ENCODE assay signal across 21 cellular contexts in the genomic region with DNA sequence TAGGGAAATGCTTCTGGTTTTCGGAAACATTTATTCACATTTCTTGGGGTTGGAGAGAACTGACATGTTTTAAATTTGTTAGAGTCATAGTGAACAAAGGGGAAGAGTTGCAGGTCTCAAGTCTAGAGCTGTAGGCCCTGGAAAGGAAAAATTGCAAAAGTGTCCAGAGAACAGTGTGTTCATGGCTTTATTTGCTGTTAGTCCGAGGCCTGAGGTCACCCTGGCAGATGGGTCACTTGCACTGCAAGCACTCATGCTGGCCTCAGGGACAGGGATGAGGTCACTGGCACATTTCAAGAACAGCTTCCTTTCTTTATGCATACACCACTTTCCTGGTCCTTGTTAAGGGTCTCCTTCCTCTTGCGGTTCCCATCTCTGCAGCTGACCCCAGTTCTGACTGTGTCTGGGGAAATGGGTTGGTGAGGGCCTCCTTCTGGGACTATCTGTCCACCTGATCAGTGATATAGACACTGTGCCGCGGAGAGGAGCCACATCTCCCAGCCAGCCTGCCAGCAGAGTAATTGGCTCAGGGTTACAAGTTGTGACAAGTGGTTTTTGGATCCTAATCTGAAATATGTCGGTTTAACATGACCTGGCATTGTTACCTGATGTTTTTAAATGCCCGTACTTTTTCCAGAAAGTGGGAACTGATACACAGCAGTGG.
DNase-seq lines count a peak whose midpoint lies in the region; ATAC-seq, FAIRE-seq and TF ChIP-seq lines count a peak whose summit lies in the region.
"Had no signal": no experiment of that assay in that cellular context is flagged by ENCODE, and none has a peak within 500 bp of the region (broad histone marks: within the 10 kb centered on the region; RNA-seq: fewer than 3 reads in every experiment).

No MANE protein-coding gene starts in this region.

- no peaks in the 10 kb centered on the region for H4K20me1 ChIP-seq in HepG2 (ENCODE audit: insufficient read depth, low read length)

- H3K27me3 ChIP-seq in bronchial epithelial cell (ENCODE audit: control insufficient read depth, insufficient read depth, low read length) (no peaks in the 10 kb centered on the region), HepG2 (ENCODE audit: control insufficient read depth in 1 of 2, insufficient read depth in 2 of 2, low read length in 2 of 2) (no peaks in the 10 kb centered on the region), A673 (replicated peaks; ENCODE audit: insufficient read depth, low read depth, low read length, poor library complexity) (no peaks in the 10 kb centered on the region)
- H3K27me3 ChIP-seq: left lung, MG63, ovary, SJCRH30 had no signal

- ATAC-seq in HepG2, result peak; percentile 67
- ATAC-seq: activated T-cell treated with anti-CD3 and anti-CD28 coated beads, Interleukin-2, amount 50 U/mL, for 72 hours; left lung had no signal

- H3K36me3 ChIP-seq in bronchial epithelial cell (ENCODE audit: control insufficient read depth, insufficient read depth, low read length) (no peaks in the 10 kb centered on the region), HepG2 (replicated peaks in 1 of 2; ENCODE audit: control insufficient read depth in 1 of 2, insufficient read depth in 2 of 2, low read length in 2 of 2) (no peaks in the 10 kb centered on the region), A673 (ENCODE audit: insufficient read depth, low read length, poor library complexity, severe bottlenecking) (no peaks in the 10 kb centered on the region)
- H3K36me3 ChIP-seq: left lung, MG63, ovary, SJCRH30 had no signal

- no peaks in the 10 kb centered on the region for H3K79me2 ChIP-seq in HepG2 (ENCODE audit: insufficient read depth, low read length)

- POLR2A ChIA-PET in HepG2 (lab: Yijun Ruan, JAX), result no interaction called here
- POLR2A ChIA-PET in A673 (lab: Charles Lee; ENCODE audit: low non-redundant PET), result no interaction called here

- H3K4me3 ChIP-seq in bronchial epithelial cell (ENCODE audit: low read depth, low read length) (no peak overlapping the region), HepG2 (replicated peaks in 1 of 3; ENCODE audit: insufficient read depth in 1 of 3, low read depth in 2 of 3, low read length in 3 of 3) (no peak overlapping the region), A673 (ENCODE audit: low read depth, low read length, poor library complexity, severe bottlenecking) (no peak overlapping the region)
- H3K4me3 ChIP-seq: left lung, MG63, ovary, SJCRH30 had no signal

- H2AFZ ChIP-seq in HepG2 (ENCODE audit: low read length), result no peak overlapping the region

- in situ Hi-C loops in HepG2 (cut with HindIII; ENCODE audit: extremely low pct_ligation_motif_present, low pct_unique_long_range_greater_than_20kb), result no loop called here

- 20% methylated on average over 7 of the region's 7 CpGs for WGBS in HepG2 (ENCODE audit: low lambda C conversion rate)

- BruUV-seq in HepG2 (replicated peaks; lab: Mats Ljungman, UMichigan), result no TSS peak
- BruUV-seq in A673 (replicated peaks; lab: Mats Ljungman, UMichigan), result no TSS peak

- no peak for TF ChIP-seq POLR2A in HepG2 (IDR thresholded peaks at IDR 0.05; ENCODE audit: insufficient read depth in 1 of 2, low read depth in 2 of 2, low read length in 2 of 2)

- no peak for TF ChIP-seq CTCF in bronchial epithelial cell (IDR thresholded peaks at IDR 0.05; ENCODE audit: insufficient read depth, low read length, severe bottlenecking)
- TF ChIP-seq CTCF in HepG2 (CRISPR knock-in tag; IDR thresholded peaks at IDR 0.05), result no peak
- TF ChIP-seq CTCF in A673 (conservative IDR thresholded peaks at IDR 0.05; ENCODE audit: low read depth, low read length), result no peak

- FAIRE-seq in bronchial epithelial cell (lab: Jason Lieb, UNC) (no peak), HepG2 (lab: Jason Lieb, UNC) (no peak)

- DNase-seq in NCI-H146 (lab: John Stamatoyannopoulos, UW), result peak; percentile 14
- DNase-seq in NCI-H146 treated with DMSO at 0.1 percent for 48 hours (lab: John Stamatoyannopoulos, UW; ENCODE audit: unreplicated experiment), result no peak
- peak; percentile 23 for DNase-seq in bronchial epithelial cell (ENCODE audit: low read depth)
- DNase-seq in HepG2 (ENCODE audit: low spot score), result no peak
- DNase-seq in retina, result peak; percentile 16
- no peak for DNase-seq in A673 (ENCODE audit: low spot score)
- DNase-seq in T1000 (lab: John Stamatoyannopoulos, UW), result no peak
- DNase-seq in inferior parietal cortex (ENCODE audit: extremely low spot score), result no peak
- DNase-seq: activated CD4-positive, alpha-beta T cell treated with anti-CD3 and anti-CD28 coated beads for 4 hours; activated naive CD4-positive, alpha-beta T cell treated with anti-CD3 and anti-CD28 coated beads, Interleukin-2, amount 50 U/mL, for 16 hours; activated T-cell treated with anti-CD3 and anti-CD28 coated beads, Interleukin-2, amount 50 U/mL, for 72 hours; anterior cingulate cortex; Caco-2; GOT3; MG63; NCI-H1417 treated with DMSO at 0.1 percent for 48 hours; NCI-H2171 treated with DMSO at 0.1 percent for 48 hours; NCI-H748 treated with DMSO at 0.1 percent for 48 hours; ovary; SJCRH30 had no signal

- H3K9me3 ChIP-seq in HepG2 (ENCODE audit: low read length) (no peaks in the 10 kb centered on the region), A673 (ENCODE audit: low read depth, low read length, poor library complexity, severe bottlenecking) (no peaks in the 10 kb centered on the region)
- H3K9me3 ChIP-seq: Caco-2, left lung, ovary had no signal

- no peak for TF ChIP-seq RAD21 in HepG2 (CRISPR knock-in tag; IDR thresholded peaks at IDR 0.05)

- intact Hi-C loops in HepG2 (cut with micrococcal nuclease; ENCODE audit: unreplicated experiment) (no loop called here), A673 (cut with micrococcal nuclease; ENCODE audit: unreplicated experiment) (no loop called here)

- H3K4me1 ChIP-seq in HepG2 (ENCODE audit: insufficient read depth, low read length) (no peaks in the 10 kb centered on the region), A673 (ENCODE audit: insufficient read depth, low read length, poor library complexity, severe bottlenecking) (peaks cover 17% of the 10 kb centered on the region)
- H3K4me1 ChIP-seq: Caco-2, left lung had no signal

- CTCF ChIA-PET in HepG2 (lab: Yijun Ruan, JAX; ENCODE audit: low intra/inter-chr PET ratio, low total read pairs) (no interaction called here), A673 (lab: Charles Lee) (no interaction called here)

- no peak overlapping the region for H3K4me2 ChIP-seq in HepG2 (ENCODE audit: low read depth, low read length)

- H3K9ac ChIP-seq in HepG2 (ENCODE audit: insufficient read depth, low read depth, low read length), result no peak overlapping the region

- no peak overlapping the region for H3K27ac ChIP-seq in HepG2 (ENCODE audit: extremely low read length, insufficient read depth, low read length)
- H3K27ac ChIP-seq in A673 (ENCODE audit: low read depth, low read length, poor library complexity, severe bottlenecking), result no peak overlapping the region
- H3K27ac ChIP-seq: left lung, ovary, SJCRH30 had no signal

- TF ChIP-seq EP300 in HepG2 (IDR thresholded peaks at IDR 0.05; ENCODE audit: low read depth in 2 of 2, low read length in 2 of 2) (no peak), HepG2 (CRISPR knock-in tag; IDR thresholded peaks at IDR 0.05; ENCODE audit: borderline replicate concordance) (no peak)

TF ChIP-seq in HepG2, 621 proteins besides CTCF, POLR2A, EP300 and RAD21 (continues in another document):
- no peak for TF ChIP-seq KLF6 (CRISPR knock-in tag; IDR thresholded peaks at IDR 0.05)
- no peak for TF ChIP-seq MYC (CRISPR knock-in tag; IDR thresholded peaks at IDR 0.05; ENCODE audit: borderline replicate concordance)
- TF ChIP-seq ZNF496 (CRISPR knock-in tag; IDR thresholded peaks at IDR 0.05; ENCODE audit: insufficient replicate concordance), result no peak
- TF ChIP-seq ZNF446 (CRISPR knock-in tag; IDR thresholded peaks at IDR 0.05), result no peak
- no peak for TF ChIP-seq MAFG (CRISPR knock-in tag; IDR thresholded peaks at IDR 0.05)
- TF ChIP-seq, protein P1, sequence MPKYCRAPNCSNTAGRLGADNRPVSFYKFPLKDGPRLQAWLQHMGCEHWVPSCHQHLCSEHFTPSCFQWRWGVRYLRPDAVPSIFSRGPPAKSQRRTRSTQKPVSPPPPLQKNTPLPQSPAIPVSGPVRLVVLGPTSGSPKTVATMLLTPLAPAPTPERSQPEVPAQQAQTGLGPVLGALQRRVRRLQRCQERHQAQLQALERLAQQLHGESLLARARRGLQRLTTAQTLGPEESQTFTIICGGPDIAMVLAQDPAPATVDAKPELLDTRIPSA (CRISPR knock-in tag; IDR thresholded peaks at IDR 0.05; ENCODE audit: borderline replicate concordance), result no peak
- TF ChIP-seq, protein P2, sequence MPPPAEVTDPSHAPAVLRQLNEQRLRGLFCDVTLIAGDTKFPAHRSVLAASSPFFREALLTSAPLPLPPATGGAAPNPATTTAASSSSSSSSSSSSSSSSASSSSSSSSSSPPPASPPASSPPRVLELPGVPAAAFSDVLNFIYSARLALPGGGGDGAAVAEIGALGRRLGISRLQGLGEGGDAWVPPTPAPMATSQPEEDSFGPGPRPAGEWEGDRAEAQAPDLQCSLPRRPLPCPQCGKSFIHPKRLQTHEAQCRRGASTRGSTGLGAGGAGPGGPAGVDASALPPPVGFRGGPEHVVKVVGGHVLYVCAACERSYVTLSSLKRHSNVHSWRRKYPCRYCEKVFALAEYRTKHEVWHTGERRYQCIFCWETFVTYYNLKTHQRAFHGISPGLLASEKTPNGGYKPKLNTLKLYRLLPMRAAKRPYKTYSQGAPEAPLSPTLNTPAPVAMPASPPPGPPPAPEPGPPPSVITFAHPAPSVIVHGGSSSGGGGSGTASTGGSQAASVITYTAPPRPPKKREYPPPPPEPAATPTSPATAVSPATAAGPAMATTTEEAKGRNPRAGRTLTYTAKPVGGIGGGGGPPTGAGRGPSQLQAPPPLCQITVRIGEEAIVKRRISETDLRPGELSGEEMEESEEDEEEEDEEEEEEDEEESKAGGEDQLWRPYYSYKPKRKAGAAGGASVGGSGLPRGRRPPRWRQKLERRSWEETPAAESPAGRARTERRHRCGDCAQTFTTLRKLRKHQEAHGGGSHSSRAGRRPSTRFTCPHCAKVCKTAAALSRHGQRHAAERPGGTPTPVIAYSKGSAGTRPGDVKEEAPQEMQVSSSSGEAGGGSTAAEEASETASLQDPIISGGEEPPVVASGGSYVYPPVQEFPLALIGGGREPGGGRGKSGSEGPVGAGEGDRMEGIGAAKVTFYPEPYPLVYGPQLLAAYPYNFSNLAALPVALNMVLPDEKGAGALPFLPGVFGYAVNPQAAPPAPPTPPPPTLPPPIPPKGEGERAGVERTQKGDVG (CRISPR knock-in tag; IDR thresholded peaks at IDR 0.05; ENCODE audit: borderline replicate concordance), result no peak
- no peak for TF ChIP-seq IRX3 (CRISPR knock-in tag; IDR thresholded peaks at IDR 0.05; ENCODE audit: borderline replicate concordance, low read depth)

Comparison
In these comparisons a context has a peak if more than half of its experiments do, and no peak if none do; other contexts are left out.
1. DNase-seq: peak in NCI-H146 (single experiment), bronchial epithelial cell (single experiment) and retina (single experiment); none in NCI-H146 treated with DMSO at 0.1 percent for 48 hours (single experiment), HepG2 (single experiment), A673 (single experiment), T1000 (single experiment) and inferior parietal cortex (single experiment).